In the genomic region with DNA sequence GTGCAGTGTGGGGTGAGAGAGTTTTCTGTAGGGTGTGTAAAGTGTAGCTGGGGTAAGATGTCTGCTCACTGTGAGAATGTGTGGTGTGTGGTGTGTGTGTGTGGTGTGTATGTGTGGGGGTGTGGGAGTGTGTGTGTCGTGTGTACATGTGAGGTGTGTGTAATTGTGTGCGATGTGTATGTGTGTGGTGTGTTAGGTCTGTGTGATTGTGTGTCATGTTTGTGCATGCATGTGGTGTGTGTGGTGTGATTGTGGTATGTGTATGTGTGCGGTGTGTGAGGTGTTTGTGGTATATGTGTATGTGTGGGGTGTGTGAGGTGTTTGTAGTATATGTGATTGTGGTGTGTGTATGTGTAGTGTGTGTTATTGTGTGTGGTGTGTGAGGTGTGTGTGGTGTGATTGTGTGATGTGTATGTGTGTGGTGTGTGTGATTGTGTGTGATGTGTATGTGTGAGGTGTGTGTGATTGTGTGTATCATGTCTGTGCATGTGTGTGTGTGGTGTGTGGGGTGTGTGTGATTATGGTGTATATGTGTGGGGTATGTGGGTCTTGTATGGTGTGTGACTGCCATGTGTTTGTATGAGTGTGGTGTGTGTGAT, we compare ENCODE assay signal across 22 cellular contexts.
DNase-seq lines count a peak whose midpoint lies in the region; ATAC-seq, FAIRE-seq and TF ChIP-seq lines count a peak whose summit lies in the region.
"Had no signal": no experiment of that assay in that cellular context is flagged by ENCODE, and none has a peak within 500 bp of the region (broad histone marks: within the 10 kb centered on the region; RNA-seq: fewer than 3 reads in every experiment).

No MANE protein-coding gene starts in this region.

- CTCF ChIA-PET in HepG2 (lab: Yijun Ruan, JAX; ENCODE audit: low intra/inter-chr PET ratio, low total read pairs) (no interaction called here), GM12878 (lab: Yijun Ruan, JAX) (no interaction called here)

- TF ChIP-seq CTCF in HepG2 (CRISPR knock-in tag; IDR thresholded peaks at IDR 0.05) (no peak), right lobe of liver (IDR thresholded peaks at IDR 0.05) (no peak), GM12878 (IDR thresholded peaks at IDR 0.05 in 2 of 3, conservative IDR thresholded peaks at IDR 0.05 in 1 of 3; ENCODE audit: control insufficient read depth in 2 of 3, extremely low read depth in 1 of 3, insufficient read depth in 1 of 3, low read depth in 3 of 3, low read length in 3 of 3) (no peak)

- H3K79me2 ChIP-seq in HepG2 (ENCODE audit: insufficient read depth, low read length) (no peaks in the 10 kb centered on the region), GM12878 (ENCODE audit: control insufficient read depth, insufficient read depth, low read length) (no peaks in the 10 kb centered on the region)

- SMC1A ChIA-PET in GM12878 (lab: Charles Lee; ENCODE audit: uncharacterized antibody, unreplicated experiment) = no interaction called here

- TF ChIP-seq EP300 in HepG2 (IDR thresholded peaks at IDR 0.05; ENCODE audit: low read depth in 2 of 2, low read length in 2 of 2) (no peak), HepG2 (CRISPR knock-in tag; IDR thresholded peaks at IDR 0.05; ENCODE audit: borderline replicate concordance) (no peak), GM12878 (IDR thresholded peaks at IDR 0.05; ENCODE audit: borderline replicate concordance in 1 of 2, control insufficient read depth in 1 of 2, low read depth in 2 of 2, low read length in 2 of 2) (no peak)

- intact Hi-C loops in HepG2 (cut with micrococcal nuclease; ENCODE audit: unreplicated experiment) (no loop called here), right lobe of liver (cut with DNase I) (no loop called here), GM12878 (cut with micrococcal nuclease; ENCODE audit: unreplicated experiment) (no loop called here)

- no peak overlapping the region for H3K4me2 ChIP-seq in HepG2 (ENCODE audit: low read depth, low read length)
- H3K4me2 ChIP-seq in GM12878 (ENCODE audit: control insufficient read depth, insufficient read depth) = no peak overlapping the region
- H3K4me2 ChIP-seq: SK-N-SH had no signal

- WGBS in HepG2 (ENCODE audit: low lambda C conversion rate) = 66% methylated on average over 3 of the region's 3 CpGs
- 69% methylated on average over 3 of the region's 3 CpGs for WGBS in right lobe of liver (ENCODE audit: insufficient coverage, low coverage, low lambda C conversion rate, missing lambda C conversion rate)
- 67% methylated on average over 3 of the region's 3 CpGs for WGBS in GM12878 (ENCODE audit: insufficient coverage, insufficient replicate concordance, low lambda C conversion rate, missing lambda C conversion rate)

- H3K9me3 ChIP-seq in HepG2 (ENCODE audit: low read length) (peaks cover 12% of the 10 kb centered on the region), right lobe of liver (no peaks in the 10 kb centered on the region), GM12878 (replicated peaks; ENCODE audit: control insufficient read depth, insufficient read depth, low read length) (peaks cover 3% of the 10 kb centered on the region; the same call in 2 of the 3 replicates)
- H3K9me3 ChIP-seq: SK-N-SH had no signal

- in situ Hi-C loops in HepG2 (cut with HindIII; ENCODE audit: extremely low pct_ligation_motif_present, low pct_unique_long_range_greater_than_20kb) (no loop called here), GM12878 (cut with MboI) (no loop called here)

- ATAC-seq in HepG2 = no peak
- no peak for ATAC-seq in right lobe of liver
- no peak for ATAC-seq in GM12878
- no peak for ATAC-seq in left lobe of liver
- no peak for ATAC-seq in GM21447 (IDR thresholded peaks at IDR 0.05; ENCODE audit: unreplicated experiment)
- no peak for ATAC-seq in HG02885 (IDR thresholded peaks at IDR 0.05; ENCODE audit: poor library complexity, unreplicated experiment)
- ATAC-seq: HCT116, Panc1 had no signal

- H4K20me1 ChIP-seq in HepG2 (ENCODE audit: insufficient read depth, low read length) = no peaks in the 10 kb centered on the region
- H4K20me1 ChIP-seq in GM12878 (ENCODE audit: control insufficient read depth, insufficient read depth) = no peaks in the 10 kb centered on the region

- H3K27ac ChIP-seq in HepG2 (ENCODE audit: extremely low read length, insufficient read depth, low read length) (no peak overlapping the region), right lobe of liver (no peak overlapping the region), GM12878 (ENCODE audit: control insufficient read depth, insufficient read depth) (no peak overlapping the region)
- H3K27ac ChIP-seq: GM23248 had no signal

- peak; percentile 92 for FAIRE-seq in HepG2 (lab: Jason Lieb, UNC)
- FAIRE-seq in GM12878 (lab: Jason Lieb, UNC) = no peak
- FAIRE-seq in urothelium cell line (lab: Jason Lieb, UNC) = peak; percentile 100

- BruUV-seq in HepG2 (replicated peaks; lab: Mats Ljungman, UMichigan) (no TSS peak), GM12878 (replicated peaks; lab: Mats Ljungman, UMichigan) (no TSS peak)

- no peak overlapping the region for H3K4me3 ChIP-seq in HepG2 (replicated peaks in 1 of 3; ENCODE audit: insufficient read depth in 1 of 3, low read depth in 2 of 3, low read length in 3 of 3)
- no peak overlapping the region for H3K4me3 ChIP-seq in right lobe of liver
- H3K4me3 ChIP-seq in GM12878 = no peak overlapping the region
- H3K4me3 ChIP-seq: GM23248 had no signal

- H3K4me1 ChIP-seq in HepG2 (ENCODE audit: insufficient read depth, low read length) (no peaks in the 10 kb centered on the region), right lobe of liver (no peaks in the 10 kb centered on the region), GM12878 (ENCODE audit: control insufficient read depth, insufficient read depth, low read length) (no peaks in the 10 kb centered on the region)

- TF ChIP-seq RAD21 in HepG2 (CRISPR knock-in tag; IDR thresholded peaks at IDR 0.05) = no peak
- no peak for TF ChIP-seq RAD21 in GM12878 (IDR thresholded peaks at IDR 0.05; ENCODE audit: insufficient read depth, low read depth, low read length)

- RAD21 ChIA-PET in GM12878 (lab: Charles Lee; ENCODE audit: unreplicated experiment) = no interaction called here

- POLR2A ChIA-PET in HepG2 (lab: Yijun Ruan, JAX) (no interaction called here), GM12878 (lab: Charles Lee) (no interaction called here)

- no peak for DNase-seq in HepG2 (ENCODE audit: low spot score)
- DNase-seq in right lobe of liver = no peak
- no peak for DNase-seq in GM12878 (ENCODE audit: low read depth, low spot score)
- peak; percentile 8 for DNase-seq in left lobe of liver (ENCODE audit: low spot score)
- no peak for DNase-seq in urothelium cell line (ENCODE audit: low spot score)
- no peak for DNase-seq in HK-2 (ENCODE audit: unreplicated experiment)
- DNase-seq: GDM1; GM23248; KG1; NCI-H1092 treated with DMSO at 0.1 percent for 48 hours; NCI-H146; NCI-H2029; NCI-H226; NCI-H510A treated with DMSO at 0.1 percent for 48 hours; NCI-H774; NK-92 treated with Interleukin-12 subunit alpha and Interleukin-12 subunit beta, amount 100 ng/mL, for 24 hours; SIG-M5; SK-N-SH had no signal

- H3K27me3 ChIP-seq in HepG2 (ENCODE audit: control insufficient read depth in 1 of 2, insufficient read depth in 2 of 2, low read length in 2 of 2) (peaks cover 0 to 23% of the 10 kb centered on the region in 2 experiments; a peak in 2 of 5 replicates), right lobe of liver (no peaks in the 10 kb centered on the region), GM12878 (replicated peaks in 1 of 2; ENCODE audit: control insufficient read depth in 2 of 2, insufficient read depth in 2 of 2, low read length in 1 of 2) (no peaks in the 10 kb centered on the region)

- TF ChIP-seq POLR2A in HepG2 (IDR thresholded peaks at IDR 0.05; ENCODE audit: insufficient read depth in 1 of 2, low read depth in 2 of 2, low read length in 2 of 2) (no peak), right lobe of liver (IDR thresholded peaks at IDR 0.05) (no peak), GM12878 (IDR thresholded peaks at IDR 0.05; ENCODE audit: low read depth, low read length) (no peak)

- H3K9ac ChIP-seq in HepG2 (ENCODE audit: insufficient read depth, low read depth, low read length) (no peak overlapping the region), GM12878 (ENCODE audit: control insufficient read depth, insufficient read depth, low read length) (no peak overlapping the region)
- H3K9ac ChIP-seq: GM23248, SK-N-SH had no signal

- H3K36me3 ChIP-seq in HepG2 (replicated peaks in 1 of 2; ENCODE audit: control insufficient read depth in 1 of 2, insufficient read depth in 2 of 2, low read length in 2 of 2) (no peaks in the 10 kb centered on the region), right lobe of liver (no peaks in the 10 kb centered on the region), GM12878 (ENCODE audit: control insufficient read depth in 2 of 2, insufficient read depth in 2 of 2, low read length in 1 of 2) (no peaks in the 10 kb centered on the region)

- H2AFZ ChIP-seq in HepG2 (ENCODE audit: low read length) = no peak overlapping the region
- no peak overlapping the region for H2AFZ ChIP-seq in GM12878 (ENCODE audit: control insufficient read depth, low read depth, low read length)
- H2AFZ ChIP-seq: GM23248 had no signal

TF ChIP-seq in HepG2, 621 proteins besides CTCF, POLR2A, EP300 and RAD21 (continues in another document):
- TF ChIP-seq ATF7 (IDR thresholded peaks at IDR 0.05) (peak; percentile 12; the same call in 1 of the 2 replicates), ATF7 (CRISPR knock-in tag; IDR thresholded peaks at IDR 0.05) (no peak), ZNF326 (CRISPR knock-in tag; IDR thresholded peaks at IDR 0.05; ENCODE audit: borderline replicate concordance) (no peak), ZFP90 (CRISPR knock-in tag; IDR thresholded peaks at IDR 0.05; ENCODE audit: borderline replicate concordance) (no peak)

TF ChIP-seq in GM12878, 131 proteins besides CTCF, POLR2A, EP300 and RAD21 (continues in another document):
- TF ChIP-seq, protein P1, sequence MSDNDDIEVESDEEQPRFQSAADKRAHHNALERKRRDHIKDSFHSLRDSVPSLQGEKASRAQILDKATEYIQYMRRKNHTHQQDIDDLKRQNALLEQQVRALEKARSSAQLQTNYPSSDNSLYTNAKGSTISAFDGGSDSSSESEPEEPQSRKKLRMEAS (IDR thresholded peaks at IDR 0.05; ENCODE audit: low read depth, low read length) = no peak
- TF ChIP-seq BRCA1 (IDR thresholded peaks at IDR 0.05; ENCODE audit: low read depth, low read length) (no peak), SMAD1 (IDR thresholded peaks at IDR 0.05; ENCODE audit: low read depth, partially characterized antibody) (no peak), KDM1A (IDR thresholded peaks at IDR 0.05; ENCODE audit: borderline replicate concordance) (no peak), SP1 (IDR thresholded peaks at IDR 0.05; ENCODE audit: low read depth, low read length) (no peak)
- TF ChIP-seq, protein P2, sequence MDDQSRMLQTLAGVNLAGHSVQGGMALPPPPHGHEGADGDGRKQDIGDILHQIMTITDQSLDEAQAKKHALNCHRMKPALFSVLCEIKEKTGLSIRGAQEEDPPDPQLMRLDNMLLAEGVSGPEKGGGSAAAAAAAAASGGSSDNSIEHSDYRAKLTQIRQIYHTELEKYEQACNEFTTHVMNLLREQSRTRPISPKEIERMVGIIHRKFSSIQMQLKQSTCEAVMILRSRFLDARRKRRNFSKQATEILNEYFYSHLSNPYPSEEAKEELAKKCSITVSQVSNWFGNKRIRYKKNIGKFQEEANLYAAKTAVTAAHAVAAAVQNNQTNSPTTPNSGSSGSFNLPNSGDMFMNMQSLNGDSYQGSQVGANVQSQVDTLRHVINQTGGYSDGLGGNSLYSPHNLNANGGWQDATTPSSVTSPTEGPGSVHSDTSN (IDR thresholded peaks at IDR 0.05; ENCODE audit: insufficient replicate concordance, low read depth, low read length) = peak; percentile 2
